ENCODE assay signal across 1 cellular context in the genomic region with DNA sequence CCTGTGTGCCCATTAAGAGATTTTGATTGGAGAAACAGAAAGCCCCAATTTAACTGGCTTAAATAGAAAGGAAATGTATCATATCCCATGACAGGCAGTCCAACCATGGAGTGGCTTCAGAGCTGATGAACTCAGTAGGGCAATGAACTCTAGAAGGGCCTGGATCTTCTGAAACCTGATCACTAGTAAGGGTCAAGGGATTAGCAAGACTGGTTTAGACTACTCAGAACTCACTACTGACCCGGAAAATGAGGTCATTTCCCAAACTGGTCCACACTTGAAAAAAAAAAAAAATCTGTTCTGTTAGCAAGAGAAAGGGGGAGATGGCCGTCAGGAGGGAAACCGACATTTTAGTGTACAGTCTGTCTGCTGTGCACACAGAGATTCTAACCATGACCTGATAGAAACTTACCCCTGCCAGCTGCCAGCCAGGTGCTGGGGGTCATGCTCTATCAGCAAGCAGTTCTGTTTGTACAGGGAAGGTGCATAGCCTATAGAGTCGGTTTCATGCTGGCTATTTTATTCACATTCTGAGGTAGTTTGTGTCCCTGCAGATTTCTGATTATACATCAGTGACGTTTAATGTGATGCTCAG.
TF ChIP-seq lines count a peak whose summit lies in the region.

No MANE protein-coding gene starts in this region.

TF ChIP-seq in K562, 482 proteins besides CTCF, POLR2A, EP300 and RAD21 (continued from another document):
- TF ChIP-seq, protein P1, sequence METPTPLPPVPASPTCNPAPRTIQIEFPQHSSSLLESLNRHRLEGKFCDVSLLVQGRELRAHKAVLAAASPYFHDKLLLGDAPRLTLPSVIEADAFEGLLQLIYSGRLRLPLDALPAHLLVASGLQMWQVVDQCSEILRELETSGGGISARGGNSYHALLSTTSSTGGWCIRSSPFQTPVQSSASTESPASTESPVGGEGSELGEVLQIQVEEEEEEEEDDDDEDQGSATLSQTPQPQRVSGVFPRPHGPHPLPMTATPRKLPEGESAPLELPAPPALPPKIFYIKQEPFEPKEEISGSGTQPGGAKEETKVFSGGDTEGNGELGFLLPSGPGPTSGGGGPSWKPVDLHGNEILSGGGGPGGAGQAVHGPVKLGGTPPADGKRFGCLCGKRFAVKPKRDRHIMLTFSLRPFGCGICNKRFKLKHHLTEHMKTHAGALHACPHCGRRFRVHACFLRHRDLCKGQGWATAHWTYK (CRISPR knock-in tag; IDR thresholded peaks at IDR 0.05): no peak
